In genomic region chr18:45861926-45862325, GRCh38 we compare ENCODE assay signal across 19 cellular contexts. TPM values are rescaled to one million over a fixed set of nuclear protein-coding genes. Genes with fewer than 3 reads are reported as not detected.
A peak's percentile ranks its signal among the peaks of the same experiment; 100 is the strongest.
DNase-seq lines count a peak whose midpoint lies in the region; ATAC-seq lines count a peak whose summit lies in the region.
"Had no signal": no experiment of that assay in that cellular context is flagged by ENCODE, and none has a peak within 500 bp of the region (broad histone marks: within the 10 kb centered on the region; RNA-seq: fewer than 3 reads in every experiment).

No MANE protein-coding gene starts in this region.

- no peak for ATAC-seq in activated T-cell treated with anti-CD3 and anti-CD28 coated beads, Interleukin-2, amount 50 U/mL, for 72 hours (replicated peaks in 1 of 2)
- no peak for ATAC-seq in activated T-cell treated with anti-CD3 and anti-CD28 coated beads, Interleukin-2, amount 50 U/mL, for 4 hours
- no peak for ATAC-seq in T-helper 17 cell
- ATAC-seq in GM18870 (IDR thresholded peaks at IDR 0.05; ENCODE audit: unreplicated experiment): no peak
- ATAC-seq: A549, GM23338, HepG2 had no signal

- H3K9me3 ChIP-seq in T-helper 17 cell (ENCODE audit: control insufficient read depth, low read length, poor library complexity, severe bottlenecking): no peaks in the 10 kb centered on the region
- H3K9me3 ChIP-seq: A549, Caco-2 had no signal

- no peak overlapping the region for H3K4me3 Mint-ChIP-seq in activated T-cell treated with anti-CD3 and anti-CD28 coated beads, Interleukin-2, amount 50 U/mL, for 72 hours
- no peak overlapping the region for H3K4me3 Mint-ChIP-seq in activated T-cell treated with anti-CD3 and anti-CD28 coated beads, Interleukin-2, amount 50 U/mL, for 4 hours
- no peak overlapping the region for H3K4me3 Mint-ChIP-seq in T-helper 17 cell
- H3K4me3 Mint-ChIP-seq: CD14-positive monocyte, GM23338, IgD-negative memory B cell had no signal

- peaks cover 15% of the 10 kb centered on the region for H3K4me1 Mint-ChIP-seq in activated T-cell treated with anti-CD3 and anti-CD28 coated beads, Interleukin-2, amount 50 U/mL, for 72 hours (ENCODE audit: low read depth)
- no peaks in the 10 kb centered on the region for H3K4me1 Mint-ChIP-seq in activated T-cell treated with anti-CD3 and anti-CD28 coated beads, Interleukin-2, amount 50 U/mL, for 4 hours (ENCODE audit: low read depth)
- H3K4me1 Mint-ChIP-seq in T-helper 17 cell: peaks cover 3% of the 10 kb centered on the region
- H3K4me1 Mint-ChIP-seq: CD14-positive monocyte, GM23338, IgD-negative memory B cell had no signal

- H3K27me3 Mint-ChIP-seq in activated T-cell treated with anti-CD3 and anti-CD28 coated beads, Interleukin-2, amount 50 U/mL, for 72 hours (ENCODE audit: low read depth): no peaks in the 10 kb centered on the region
- no peaks in the 10 kb centered on the region for H3K27me3 Mint-ChIP-seq in activated T-cell treated with anti-CD3 and anti-CD28 coated beads, Interleukin-2, amount 50 U/mL, for 4 hours (ENCODE audit: low read depth)
- no peaks in the 10 kb centered on the region for H3K27me3 Mint-ChIP-seq in T-helper 17 cell
- H3K27me3 Mint-ChIP-seq: IgD-negative memory B cell had no signal

- H3K27ac Mint-ChIP-seq in activated T-cell treated with anti-CD3 and anti-CD28 coated beads, Interleukin-2, amount 50 U/mL, for 72 hours: peak overlapping the region; percentile 67
- peak overlapping the region; percentile 34 for H3K27ac Mint-ChIP-seq in T-helper 17 cell
- H3K27ac Mint-ChIP-seq: GM23338, IgD-negative memory B cell had no signal

- H3K9me3 Mint-ChIP-seq in activated T-cell treated with anti-CD3 and anti-CD28 coated beads, Interleukin-2, amount 50 U/mL, for 72 hours: peaks cover 5 to 8% of the 10 kb centered on the region in 2 donors
- H3K9me3 Mint-ChIP-seq in activated T-cell treated with anti-CD3 and anti-CD28 coated beads, Interleukin-2, amount 50 U/mL, for 4 hours: no peaks in the 10 kb centered on the region
- H3K9me3 Mint-ChIP-seq: GM23338, IgD-negative memory B cell had no signal

- no peak for DNase-seq in activated T-cell treated with anti-CD3 and anti-CD28 coated beads, Interleukin-2, amount 50 U/mL, for 72 hours
- no peak for DNase-seq in activated T-cell treated with anti-CD3 and anti-CD28 coated beads, Interleukin-2, amount 50 U/mL, for 4 hours
- DNase-seq in T-helper 17 cell: no peak
- DNase-seq in fibroblast of peridontal ligament (ENCODE audit: extremely low read depth): peak; percentile 67
- DNase-seq in C1 segment of cervical spinal cord (lab: John Stamatoyannopoulos, UW): no peak
- no peak for DNase-seq in occipital lobe (lab: John Stamatoyannopoulos, UW)
- DNase-seq: AML-193, Caco-2, DMS153, DMS79, GF-D8, HCEC 1CT, KBM-7 had no signal

- H3K36me3 Mint-ChIP-seq in activated T-cell treated with anti-CD3 and anti-CD28 coated beads, Interleukin-2, amount 50 U/mL, for 72 hours (ENCODE audit: insufficient read depth in 2 of 2): peaks cover 26 to 43% of the 10 kb centered on the region in 2 donors
- H3K36me3 Mint-ChIP-seq in activated T-cell treated with anti-CD3 and anti-CD28 coated beads, Interleukin-2, amount 50 U/mL, for 4 hours (ENCODE audit: insufficient read depth): peaks cover 65% of the 10 kb centered on the region
- peaks cover 22% of the 10 kb centered on the region for H3K36me3 Mint-ChIP-seq in T-helper 17 cell (ENCODE audit: low read depth)

RNA-seq across cellular contexts. Expression of gene SIGLEC15, which starts 36.5 kb away (rescaled TPM):
- not detected for total RNA-seq in activated T-cell treated with anti-CD3 and anti-CD28 coated beads, Interleukin-2, amount 50 U/mL, for 72 hours
- not detected for total RNA-seq in activated T-cell treated with anti-CD3 and anti-CD28 coated beads, Interleukin-2, amount 50 U/mL, for 4 hours
- total RNA-seq in T-helper 17 cell (not detected), occipital lobe (not detected)
- total RNA-seq: Caco-2, GM23338, HepG2 had no signal
